20 cellular contexts compared by ENCODE assay signal in the genomic region with DNA sequence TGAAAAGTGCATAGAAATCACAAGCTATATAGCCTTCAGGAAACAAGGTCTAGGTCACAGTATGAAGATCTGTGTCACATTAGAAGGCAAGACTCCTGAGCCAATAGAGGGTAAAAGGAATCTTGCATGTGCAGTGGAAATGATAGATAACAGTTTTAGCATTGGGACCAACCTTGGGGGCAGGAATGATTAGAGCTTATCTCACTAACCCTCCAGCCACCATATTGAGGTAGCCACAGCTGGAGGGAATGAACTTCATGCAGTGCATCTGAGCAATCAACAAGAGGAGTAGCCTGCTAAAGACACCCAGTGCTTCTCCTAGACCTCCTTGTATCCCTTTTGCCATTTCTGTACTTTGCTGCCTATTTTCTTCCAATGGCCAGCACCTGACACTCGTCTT.
"Had no signal": no experiment of that assay in that cellular context is flagged by ENCODE, and none has a peak within 500 bp of the region (broad histone marks: within the 10 kb centered on the region; RNA-seq: fewer than 3 reads in every experiment).

No MANE protein-coding gene starts in this region.

- ATAC-seq: natural killer cell; right lobe of liver; stimulated activated memory B cell treated with anti-CD40 and anti-IgM and Interleukin-4, amounts not matched to agents 10 μg/mL and 1 μg/mL and 100 μg/mL, for 72 hours; stimulated activated naive CD8-positive, alpha-beta T cell treated with anti-CD3 and anti-CD28 coated beads, Interleukin-15, Interleukin-2, amounts not matched to agents 100 U/mL and 50 U/mL, for 24 hours had no signal

- DNase-seq: islet precursor cell; left ventricle myocardium inferior; mesendoderm; naive B cell; natural killer cell; nephron progenitor cell; occipital lobe; ovary; right lobe of liver; stimulated activated CD4-positive, alpha-beta T cell treated with anti-CD3 and anti-CD28 coated beads, Interleukin-1b, Interleukin-23, amount 100 ng/mL, for 48 hours; stimulated activated CD4-positive, alpha-beta T cell treated with anti-CD3 and anti-CD28 coated beads, Interleukin-2, amount 100 ng/mL, for 48 hours; stimulated activated CD4-positive, alpha-beta T cell treated with anti-CD3 and anti-CD28 coated beads, Interleukin-4, amount 100 ng/mL, for 4 hours; stimulated activated CD8-positive, alpha-beta memory T cell treated with anti-CD3 and anti-CD28 coated beads, Interleukin-4, amount 100 ng/mL, for 48 hours; stimulated activated naive CD8-positive, alpha-beta T cell treated with anti-CD3 and anti-CD28 coated beads, Interleukin-15, Interleukin-2, amounts not matched to agents 100 U/mL and 50 U/mL, for 24 hours; stomach; testis; thyroid gland; transverse colon; upper lobe of left lung had no signal
